8 cellular contexts compared by ENCODE assay signal in the genomic region with DNA sequence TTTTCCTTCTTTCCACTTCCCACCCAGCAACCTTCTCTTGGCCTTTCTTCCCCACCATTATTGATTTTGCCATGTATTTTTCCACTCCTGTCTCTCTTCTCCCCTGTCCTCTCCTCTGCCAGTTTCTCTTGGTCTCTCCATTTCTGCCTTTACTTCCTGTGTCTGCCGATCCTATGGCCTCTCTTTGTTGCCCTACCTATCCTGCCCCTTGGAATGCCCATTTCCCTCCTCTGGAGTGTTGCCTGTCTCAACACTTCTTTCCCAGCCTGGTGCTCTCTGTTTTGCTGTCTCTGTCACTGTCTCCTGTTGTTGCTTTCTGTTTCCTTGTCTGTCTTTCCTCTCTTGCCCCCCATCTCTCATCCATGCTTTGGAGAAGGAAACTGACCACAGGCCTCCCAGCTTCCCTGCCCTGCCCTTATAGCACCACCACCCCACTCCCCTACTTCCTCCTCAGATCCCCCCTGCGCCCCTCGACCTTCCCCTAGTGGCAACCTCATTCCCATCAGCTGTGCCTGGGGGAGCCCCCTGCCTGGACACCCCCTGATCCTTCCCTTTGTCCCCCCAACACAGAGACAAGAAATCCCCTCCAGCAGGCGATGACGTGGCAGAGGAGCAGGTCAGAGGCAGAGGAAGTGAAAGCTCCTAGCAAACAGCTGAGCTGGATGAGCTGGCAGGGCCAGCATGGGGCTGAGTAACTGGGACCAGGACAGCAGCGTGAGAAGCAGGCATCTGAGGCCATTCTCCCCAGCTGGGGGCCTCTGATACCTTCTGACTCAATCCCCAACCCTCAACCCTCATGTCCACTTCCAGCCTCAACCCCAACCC. TPM values are rescaled to one million over a fixed set of nuclear protein-coding genes. Genes with fewer than 3 reads are reported as not detected.
DNase-seq lines count a peak whose midpoint lies in the region; ATAC-seq and TF ChIP-seq lines count a peak whose summit lies in the region.

No MANE protein-coding gene starts in this region.

- no TSS peak for BruUV-seq in HCT116 (replicated peaks; lab: Mats Ljungman, UMichigan)

- H2AFZ ChIP-seq in HCT116 (ENCODE audit: low read depth, low read length, poor library complexity, severe bottlenecking) (no peak overlapping the region), neuronal stem cell (ENCODE audit: low read length) (peak overlapping the region; percentile 53)

- no peak overlapping the region for H3K23ac ChIP-seq in neuronal stem cell (ENCODE audit: low read depth, low read length, poor library complexity)

- H3K27me3 ChIP-seq in HCT116 (ENCODE audit: insufficient read depth, low read length) (peaks cover 22% of the 10 kb centered on the region; the same call in 1 of the 2 replicates), neuronal stem cell (ENCODE audit: control insufficient read depth in 3 of 3, insufficient read depth in 3 of 3, low read depth in 1 of 3, low read length in 3 of 3) (peaks cover 0 to 78% (median 2%) of the 10 kb centered on the region in 3 experiments)
- no peaks in the 10 kb centered on the region for H3K27me3 ChIP-seq in CD8-positive, alpha-beta memory T cell (ENCODE audit: insufficient read depth, low read length, poor library complexity, severe bottlenecking)

- H3K27me3 Mint-ChIP-seq in activated CD8-positive, alpha-beta memory T cell treated with anti-CD3 and anti-CD28 coated beads, Interleukin-2, amount 10 ng/mL, durations not matched to agents 7 days and 5 days: peaks cover 53% of the 10 kb centered on the region
- peaks cover 9% of the 10 kb centered on the region for H3K27me3 Mint-ChIP-seq in chondrocyte (ENCODE audit: low read depth)
- H3K27me3 Mint-ChIP-seq in CD8-positive, alpha-beta memory T cell: peaks cover 22 to 43% of the 10 kb centered on the region in 2 donors

- no peaks in the 10 kb centered on the region for H3K36me3 Mint-ChIP-seq in activated CD8-positive, alpha-beta memory T cell treated with anti-CD3 and anti-CD28 coated beads, Interleukin-2, amount 10 ng/mL, durations not matched to agents 7 days and 5 days
- no peaks in the 10 kb centered on the region for H3K36me3 Mint-ChIP-seq in chondrocyte (ENCODE audit: low read depth)
- no peaks in the 10 kb centered on the region for H3K36me3 Mint-ChIP-seq in CD8-positive, alpha-beta memory T cell

- H3K4me1 ChIP-seq in HCT116 (ENCODE audit: control insufficient read depth in 1 of 2, insufficient read depth in 2 of 2, low read length in 2 of 2) (peaks cover 0 to 10% of the 10 kb centered on the region in 2 experiments; a peak in 2 of 4 replicates), neuronal stem cell (ENCODE audit: control insufficient read depth in 2 of 2, insufficient read depth in 1 of 2, low read depth in 1 of 2, low read length in 2 of 2) (peaks cover 6 to 10% of the 10 kb centered on the region in 2 donors)
- H3K4me1 ChIP-seq in CD8-positive, alpha-beta memory T cell (ENCODE audit: insufficient read depth, low read length): no peaks in the 10 kb centered on the region

- no peak overlapping the region for H3K27ac ChIP-seq in HCT116 (ENCODE audit: low read depth, low read length)
- no peak overlapping the region for H3K27ac ChIP-seq in neuronal stem cell (replicated peaks; ENCODE audit: low read length)
- H3K27ac ChIP-seq in CD8-positive, alpha-beta memory T cell (ENCODE audit: low read depth, low read length): no peak overlapping the region

- no peak overlapping the region for H3K4ac ChIP-seq in neuronal stem cell (ENCODE audit: low read length)

- peak overlapping the region; percentile 49 for H4K8ac ChIP-seq in neuronal stem cell (ENCODE audit: low read depth, low read length)

- H3K18ac ChIP-seq in neuronal stem cell (ENCODE audit: low read length): peak overlapping the region; percentile 23

- no peak overlapping the region for H4K91ac ChIP-seq in neuronal stem cell (ENCODE audit: low read depth, low read length, poor library complexity)

- TF ChIP-seq POLR2A in HCT116 (IDR thresholded peaks at IDR 0.05; ENCODE audit: borderline replicate concordance, extremely low read depth, insufficient read depth, insufficient read length): no peak

- H3K14ac ChIP-seq in neuronal stem cell (ENCODE audit: low read length): no peak overlapping the region

- no peak overlapping the region for H2BK5ac ChIP-seq in neuronal stem cell (ENCODE audit: low read length)

- H2BK15ac ChIP-seq in neuronal stem cell (ENCODE audit: low read length): no peak overlapping the region

- DNase-seq in activated CD8-positive, alpha-beta memory T cell treated with anti-CD3 and anti-CD28 coated beads, Interleukin-2, amount 10 ng/mL, durations not matched to agents 7 days and 5 days: peak; percentile 73
- DNase-seq in activated CD8-positive, alpha-beta memory T cell treated with anti-CD3 and anti-CD28 coated beads, Interleukin-2, amount 50 U/mL, for 4 hours: no peak
- DNase-seq in HCT116 (ENCODE audit: low read depth, low spot score) (no peak), NCI-H226 (peak; percentile 63), chondrocyte (ENCODE audit: low spot score) (no peak), neuronal stem cell (ENCODE audit: low spot score) (no peak), putamen (ENCODE audit: low spot score) (no peak)
- DNase-seq in CD8-positive, alpha-beta memory T cell: no peak

- H2BK120ac ChIP-seq in neuronal stem cell (ENCODE audit: low read depth, low read length): no peak overlapping the region

- no peak overlapping the region for H3K4me3 ChIP-seq in HCT116 (replicated peaks in 1 of 2; ENCODE audit: low read depth in 1 of 2, low read length in 2 of 2)
- H3K4me3 ChIP-seq in neuronal stem cell (ENCODE audit: low read length in 2 of 2): no peak overlapping the region
- no peak overlapping the region for H3K4me3 ChIP-seq in CD8-positive, alpha-beta memory T cell (ENCODE audit: low read length)

- H3K79me2 ChIP-seq in HCT116 (ENCODE audit: insufficient read depth, low read length): no peaks in the 10 kb centered on the region

- TF ChIP-seq CTCF in HCT116 (IDR thresholded peaks at IDR 0.05 in 2 of 3, conservative IDR thresholded peaks at IDR 0.05 in 1 of 3; ENCODE audit: borderline replicate concordance in 1 of 3, insufficient read depth in 1 of 3, low read depth in 2 of 3, low read length in 2 of 3) (no peak), chondrocyte (IDR thresholded peaks at IDR 0.05) (no peak)

- ATAC-seq in activated CD8-positive, alpha-beta memory T cell treated with anti-CD3 and anti-CD28 coated beads, Interleukin-2, amount 10 ng/mL, durations not matched to agents 7 days and 5 days: peak; percentile 89
- peak; percentile 53; the same call in 1 of the 2 replicates for ATAC-seq in HCT116

- H3K4me2 ChIP-seq in HCT116 (ENCODE audit: low read length): 0 out of 2 replicates have a peak overlapping the region, but pooled peaks have one; percentile 15
- no peak overlapping the region for H3K4me2 ChIP-seq in neuronal stem cell (ENCODE audit: insufficient read depth, low read length, poor library complexity, severe bottlenecking)

- H3K9me2 ChIP-seq in HCT116 (ENCODE audit: insufficient read depth): no peaks in the 10 kb centered on the region

- POLR2A ChIA-PET in HCT116 (lab: Charles Lee): no interaction called here
- POLR2A ChIA-PET in CD8-positive, alpha-beta memory T cell (lab: Charles Lee): no interaction called here

- H3K9me3 ChIP-seq in HCT116 (ENCODE audit: control insufficient read depth in 1 of 2, insufficient read depth in 1 of 2, low read depth in 1 of 2, low read length in 2 of 2) (no peaks in the 10 kb centered on the region), neuronal stem cell (replicated peaks in 1 of 2; ENCODE audit: control insufficient read depth in 2 of 2, insufficient read depth in 1 of 2, low read depth in 1 of 2, low read length in 2 of 2) (peaks cover 0 to 2% of the 10 kb centered on the region in 2 donors)
- no peaks in the 10 kb centered on the region for H3K9me3 ChIP-seq in CD8-positive, alpha-beta memory T cell (ENCODE audit: low read length)

- H3K36me3 ChIP-seq in HCT116 (ENCODE audit: control insufficient read depth in 1 of 2, insufficient read depth in 2 of 2, low read length in 2 of 2) (no peaks in the 10 kb centered on the region), neuronal stem cell (replicated peaks in 1 of 2; ENCODE audit: control insufficient read depth in 2 of 2, insufficient read depth in 2 of 2, low read length in 2 of 2) (no peaks in the 10 kb centered on the region)
- H3K36me3 ChIP-seq in CD8-positive, alpha-beta memory T cell (ENCODE audit: insufficient read depth, low read length): no peaks in the 10 kb centered on the region

- no peak overlapping the region for H2AK5ac ChIP-seq in neuronal stem cell (ENCODE audit: low read depth, low read length)

- no peak for TF ChIP-seq RAD21 in HCT116 (IDR thresholded peaks at IDR 0.05; ENCODE audit: low read depth)

- WGBS in neuronal stem cell (ENCODE audit: extremely low coverage in 2 of 2, insufficient read length in 2 of 2, insufficient replicate concordance in 1 of 2), 2 donors: no CpG with 5 or more reads among the region's 6 CpGs

- RAD21 ChIA-PET in HCT116 (lab: Charles Lee; ENCODE audit: low non-redundant PET in 1 of 2, low total read pairs in 2 of 2, uncharacterized antibody in 2 of 2, unreplicated experiment in 2 of 2): no interaction called here

- H3K9ac ChIP-seq in HCT116 (ENCODE audit: low read length): no peak overlapping the region
- no peak overlapping the region for H3K9ac ChIP-seq in neuronal stem cell (ENCODE audit: low read depth, low read length, poor library complexity)

- H3K27ac Mint-ChIP-seq in activated CD8-positive, alpha-beta memory T cell treated with anti-CD3 and anti-CD28 coated beads, Interleukin-2, amount 10 ng/mL, durations not matched to agents 7 days and 5 days: no peak overlapping the region
- peak overlapping the region; percentile 85 for H3K27ac Mint-ChIP-seq in chondrocyte (ENCODE audit: unreplicated experiment)
- H3K27ac Mint-ChIP-seq in CD8-positive, alpha-beta memory T cell: peak overlapping the region in 2 of 8 donors; percentile 51 to 66

- H2BK12ac ChIP-seq in neuronal stem cell (ENCODE audit: low read length): no peak overlapping the region

- no peaks in the 10 kb centered on the region for H4K20me1 ChIP-seq in HCT116 (ENCODE audit: insufficient read depth)

- intact Hi-C loops in HCT116 (cut with micrococcal nuclease): no loop called here

- CTCF ChIA-PET in activated CD8-positive, alpha-beta memory T cell treated with anti-CD3 and anti-CD28 coated beads, Interleukin-2, amount 10 ng/mL, durations not matched to agents 7 days and 5 days (lab: Charles Lee): interaction anchor here (1.1 to 2.3 kb wide), 5 partner anchors 16 to 50 kb away, joined by 4 to 12 read pairs (median 8); no protein-coding TSS in a partner anchor
- CTCF ChIA-PET in HCT116 (lab: Charles Lee): interaction anchor here (0.6 to 1.3 kb wide), 2 partner anchors 15 to 16 kb away, joined by 3 to 6 read pairs (median 4); no protein-coding TSS in a partner anchor
- CTCF ChIA-PET in CD8-positive, alpha-beta memory T cell (lab: Charles Lee): interaction anchor here (1.5 kb wide), 1 partner anchor 16 kb away, joined by 3 read pairs; no protein-coding TSS in a partner anchor

- no peaks in the 10 kb centered on the region for H3K79me1 ChIP-seq in neuronal stem cell (ENCODE audit: low read depth, low read length)

- no peak overlapping the region for H3K4me3 Mint-ChIP-seq in activated CD8-positive, alpha-beta memory T cell treated with anti-CD3 and anti-CD28 coated beads, Interleukin-2, amount 10 ng/mL, durations not matched to agents 7 days and 5 days
- no peak overlapping the region for H3K4me3 Mint-ChIP-seq in chondrocyte (ENCODE audit: unreplicated experiment)
- H3K4me3 Mint-ChIP-seq in CD8-positive, alpha-beta memory T cell: no peak overlapping the region

- H3K4me1 Mint-ChIP-seq in activated CD8-positive, alpha-beta memory T cell treated with anti-CD3 and anti-CD28 coated beads, Interleukin-2, amount 10 ng/mL, durations not matched to agents 7 days and 5 days: peaks cover 12% of the 10 kb centered on the region
- peaks cover 10% of the 10 kb centered on the region for H3K4me1 Mint-ChIP-seq in chondrocyte (ENCODE audit: low read depth)
- peaks cover 0 to 3% (median 0%) of the 10 kb centered on the region in 3 donors for H3K4me1 Mint-ChIP-seq in CD8-positive, alpha-beta memory T cell

- H3K9me3 Mint-ChIP-seq in activated CD8-positive, alpha-beta memory T cell treated with anti-CD3 and anti-CD28 coated beads, Interleukin-2, amount 10 ng/mL, durations not matched to agents 7 days and 5 days (ENCODE audit: low read depth): no peaks in the 10 kb centered on the region
- no peaks in the 10 kb centered on the region for H3K9me3 Mint-ChIP-seq in chondrocyte (ENCODE audit: low read depth)
- H3K9me3 Mint-ChIP-seq in CD8-positive, alpha-beta memory T cell: no peaks in the 10 kb centered on the region

RNA-seq across cellular contexts. Expression of gene ETV3L, which starts 6.6 kb away (rescaled TPM):
- not detected for total RNA-seq in activated CD8-positive, alpha-beta memory T cell treated with anti-CD3 and anti-CD28 coated beads, Interleukin-2, amount 10 ng/mL, durations not matched to agents 7 days and 5 days
- not detected for total RNA-seq in HCT116 (2021; ENCODE audit: unreplicated experiment)
- not detected in 2 replicates for polyA plus RNA-seq in HCT116 (2012)
- not detected in 3 replicates for total RNA-seq in chondrocyte
- 0.04 TPM for polyA plus RNA-seq in neuronal stem cell (2013, experiment 1 of 2)
- 0.03 TPM for polyA plus RNA-seq in neuronal stem cell (2013, experiment 2 of 2)
- not detected for total RNA-seq in CD8-positive, alpha-beta memory T cell
- polyA plus RNA-seq in CD8-positive, alpha-beta memory T cell: not detected

RNA-seq across cellular contexts. Expression of gene ETV3, which starts 32.0 kb away (rescaled TPM):
- 10 to 100 TPM; 27.8 to 32.8 TPM for total RNA-seq in activated CD8-positive, alpha-beta memory T cell treated with anti-CD3 and anti-CD28 coated beads, Interleukin-2, amount 10 ng/mL, durations not matched to agents 7 days and 5 days
- total RNA-seq in HCT116 (2021; ENCODE audit: unreplicated experiment) (21.2 TPM), chondrocyte (23.4 to 25.6 TPM (median 24.4 TPM) in 3 replicates)
- polyA plus RNA-seq in HCT116 (2012): 10.0 and 11.0 TPM in 2 replicates
- 6.7 TPM for polyA plus RNA-seq in neuronal stem cell (2013, experiment 1 of 2)
- polyA plus RNA-seq in neuronal stem cell (2013, experiment 2 of 2): 6.9 TPM
- 10 to 100 TPM; 24.8 to 26.4 TPM for total RNA-seq in CD8-positive, alpha-beta memory T cell
- 10.0 TPM for polyA plus RNA-seq in CD8-positive, alpha-beta memory T cell

Comparison
In these comparisons a context has a peak if more than half of its experiments do, and no peak if none do; other contexts are left out.
1. DNase-seq: peak in activated CD8-positive, alpha-beta memory T cell treated with anti-CD3 and anti-CD28 coated beads, Interleukin-2, amount 10 ng/mL, durations not matched to agents 7 days and 5 days (single experiment) and NCI-H226 (single experiment); none in activated CD8-positive, alpha-beta memory T cell treated with anti-CD3 and anti-CD28 coated beads, Interleukin-2, amount 50 U/mL, for 4 hours (single experiment), HCT116 (single experiment), chondrocyte (single experiment), neuronal stem cell (single experiment), putamen (single experiment) and CD8-positive, alpha-beta memory T cell (0 of 5).